20 cellular contexts compared by ENCODE assay signal in the genomic region with DNA sequence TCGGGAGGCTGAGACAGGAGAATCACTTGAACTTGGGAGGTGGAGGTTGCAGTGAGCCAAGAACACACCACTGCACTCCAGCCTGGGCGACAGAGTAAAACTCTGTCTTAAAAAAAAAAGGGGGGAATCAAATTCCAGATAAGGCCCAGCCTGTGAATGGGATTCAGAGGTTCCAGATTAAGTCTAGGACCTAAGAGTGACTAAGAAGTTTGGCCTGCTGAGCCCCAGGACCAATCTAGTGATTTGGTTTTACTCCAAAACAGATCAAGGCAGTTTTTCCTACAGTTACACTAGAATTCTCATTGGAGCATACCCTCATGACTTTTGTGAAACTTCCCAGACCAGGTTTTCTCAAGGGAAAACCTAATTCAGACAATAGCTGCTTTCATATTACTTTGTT.
"Had no signal": no experiment of that assay in that cellular context is flagged by ENCODE, and none has a peak within 500 bp of the region (broad histone marks: within the 10 kb centered on the region; RNA-seq: fewer than 3 reads in every experiment).

No MANE protein-coding gene starts in this region.

- H3K27ac Mint-ChIP-seq: activated naive CD4-positive, alpha-beta T cell treated with anti-CD3 and anti-CD28 coated beads, Interleukin-2, amount 50 U/mL, for 72 hours; stimulated activated naive B cell treated with anti-CD40 and anti-IgM and Interleukin-4, amounts not matched to agents 10 μg/mL and 1 μg/mL and 100 μg/mL, for 72 hours had no signal

- H3K36me3 ChIP-seq: prostate gland, right lobe of liver had no signal

- FAIRE-seq: islet of Langerhans had no signal

- H3K27ac ChIP-seq: body of pancreas, foreskin keratinocyte, neutrophil, prostate gland, right lobe of liver, spleen, transverse colon had no signal

- H3K4me3 ChIP-seq: body of pancreas, mucosa of descending colon, prostate gland, right lobe of liver, spleen, transverse colon had no signal

- H3K36me3 Mint-ChIP-seq: activated naive CD4-positive, alpha-beta T cell treated with anti-CD3 and anti-CD28 coated beads, Interleukin-2, amount 50 U/mL, for 72 hours had no signal

- ATAC-seq: activated naive CD4-positive, alpha-beta T cell treated with anti-CD3 and anti-CD28 coated beads, Interleukin-2, amount 50 U/mL, for 72 hours; body of pancreas; foreskin keratinocyte; mucosa of descending colon; naive thymus-derived CD8-positive, alpha-beta T cell; right lobe of liver; stimulated activated naive B cell treated with anti-CD40 and anti-IgM and Interleukin-4, amounts not matched to agents 10 μg/mL and 1 μg/mL and 100 μg/mL, for 72 hours had no signal

- H3K27me3 ChIP-seq: body of pancreas, foreskin keratinocyte, neutrophil, right lobe of liver, spleen, transverse colon had no signal

- H3K27me3 Mint-ChIP-seq: naive thymus-derived CD8-positive, alpha-beta T cell; stimulated activated naive B cell treated with anti-CD40 and anti-IgM and Interleukin-4, amounts not matched to agents 10 μg/mL and 1 μg/mL and 100 μg/mL, for 72 hours had no signal

- H3K9me3 ChIP-seq: body of pancreas, mucosa of descending colon, neutrophil, prostate gland, right lobe of liver, spleen, transverse colon had no signal

- H3K4me1 ChIP-seq: body of pancreas, prostate gland, right lobe of liver, transverse colon had no signal

- DNase-seq: activated CD4-positive, alpha-beta T cell treated with anti-CD3 and anti-CD28 coated beads, Interleukin-2, amount 50 U/mL, for 1 hour; activated CD4-positive, CD25-positive, alpha-beta regulatory T cell; activated effector memory CD4-positive, alpha-beta T cell treated with anti-CD3 and anti-CD28 coated beads, Interleukin-2, amount 50 U/mL, for 16 hours; amniotic stem cell; body of pancreas; dermis blood vessel endothelial cell; erythroblast; foreskin keratinocyte; head of caudate nucleus; mucosa of descending colon; naive thymus-derived CD8-positive, alpha-beta T cell; right lobe of liver; spleen; stimulated activated CD4-positive, alpha-beta T cell treated with anti-CD3 and anti-CD28 coated beads, Interleukin-1b, Interleukin-23, amount 100 ng/mL, for 48 hours; stimulated activated naive B cell treated with anti-CD40 and anti-IgM and Interleukin-4, amounts not matched to agents 10 μg/mL and 1 μg/mL and 100 μg/mL, for 72 hours; transverse colon had no signal

- H3K4me3 Mint-ChIP-seq: naive thymus-derived CD8-positive, alpha-beta T cell; stimulated activated naive B cell treated with anti-CD40 and anti-IgM and Interleukin-4, amounts not matched to agents 10 μg/mL and 1 μg/mL and 100 μg/mL, for 72 hours had no signal

- H3K9me3 Mint-ChIP-seq: activated naive CD4-positive, alpha-beta T cell treated with anti-CD3 and anti-CD28 coated beads, Interleukin-2, amount 50 U/mL, for 72 hours; naive thymus-derived CD8-positive, alpha-beta T cell; stimulated activated naive B cell treated with anti-CD40 and anti-IgM and Interleukin-4, amounts not matched to agents 10 μg/mL and 1 μg/mL and 100 μg/mL, for 72 hours had no signal
